In the genomic region with DNA sequence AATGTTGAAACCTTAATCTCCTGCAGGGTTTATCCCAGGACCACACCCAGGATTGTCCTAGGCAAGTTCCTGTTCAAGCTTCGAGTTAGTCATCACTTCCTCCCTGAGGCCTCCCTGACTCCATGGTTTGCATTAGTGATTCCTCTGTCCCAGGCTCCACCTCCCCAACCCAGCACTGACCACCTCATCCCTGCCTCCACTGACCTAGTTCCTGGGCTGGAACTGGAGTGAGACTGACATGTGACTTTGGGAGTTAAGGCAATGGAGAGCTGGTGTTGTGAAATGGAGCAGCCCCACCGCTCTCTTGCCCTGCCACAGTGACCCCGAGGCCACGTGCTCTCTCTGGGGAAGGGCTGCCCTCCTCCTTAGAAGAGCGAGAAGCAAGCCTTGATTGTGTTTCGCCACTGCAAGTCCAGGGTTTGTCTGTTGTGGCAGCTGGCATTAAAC, we compare ENCODE assay signal across 2 cellular contexts.
TF ChIP-seq lines count a peak whose summit lies in the region.

No MANE protein-coding gene starts in this region.

TF ChIP-seq in IMR-90, 13 proteins besides CTCF, POLR2A, EP300 and RAD21:
- TF ChIP-seq MAZ (IDR thresholded peaks at IDR 0.05; ENCODE audit: borderline replicate concordance, low read depth, low read length) (no peak), MAFK (IDR thresholded peaks at IDR 0.05; ENCODE audit: low read depth, low read length) (no peak), RCOR1 (IDR thresholded peaks at IDR 0.05; ENCODE audit: insufficient replicate concordance, low read length) (no peak), CEBPB (IDR thresholded peaks at IDR 0.05; ENCODE audit: low read depth, low read length) (0 out of 2 replicates have a peak, but pooled peaks have one; percentile 3)

TF ChIP-seq in HEK293T, 16 proteins besides CTCF, POLR2A, EP300 and RAD21:
- TF ChIP-seq FOXM1 (IDR thresholded peaks at IDR 0.05; ENCODE audit: borderline replicate concordance): no peak
- no peak for TF ChIP-seq FOXK2 (IDR thresholded peaks at IDR 0.05)
- TF ChIP-seq NFRKB (IDR thresholded peaks at IDR 0.05): no peak
- TF ChIP-seq CTBP1 (IDR thresholded peaks at IDR 0.05; ENCODE audit: borderline replicate concordance): no peak
- no peak for TF ChIP-seq ELF4 (IDR thresholded peaks at IDR 0.05)
- TF ChIP-seq TARDBP (IDR thresholded peaks at IDR 0.05): no peak
- no peak for TF ChIP-seq BHLHE40 (IDR thresholded peaks at IDR 0.05; ENCODE audit: borderline replicate concordance)
- no peak for TF ChIP-seq LEF1 (IDR thresholded peaks at IDR 0.05; ENCODE audit: borderline replicate concordance)
